In the genomic region with DNA sequence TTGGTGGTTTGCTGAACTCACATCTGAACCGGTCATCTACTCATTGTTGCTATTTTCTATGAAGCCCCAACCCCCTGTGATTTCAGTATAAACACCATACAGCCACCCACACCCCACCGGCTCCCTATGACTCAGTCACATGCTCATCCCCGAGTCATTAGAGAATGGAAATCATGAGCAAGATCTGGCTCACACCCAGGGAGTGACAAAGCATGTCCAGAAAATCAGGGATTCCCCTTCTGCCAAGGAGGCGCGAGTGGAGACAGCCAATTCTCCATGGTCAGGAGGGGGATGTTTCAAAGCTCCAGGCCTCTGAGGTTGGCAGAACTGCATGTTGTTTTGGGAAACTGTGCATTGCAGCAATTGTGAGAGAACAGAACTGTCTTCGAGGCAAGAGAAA, we compare ENCODE assay signal across 9 cellular contexts.
A peak's percentile ranks its signal among the peaks of the same experiment; 100 is the strongest.
DNase-seq lines count a peak whose midpoint lies in the region; ATAC-seq, FAIRE-seq and TF ChIP-seq lines count a peak whose summit lies in the region.
"Had no signal": no experiment of that assay in that cellular context is flagged by ENCODE, and none has a peak within 500 bp of the region (broad histone marks: within the 10 kb centered on the region; RNA-seq: fewer than 3 reads in every experiment).

No MANE protein-coding gene starts in this region.

- no peaks in the 10 kb centered on the region for H3K4me1 ChIP-seq in pancreas

- no peaks in the 10 kb centered on the region for H3K9me3 ChIP-seq in pancreas

- no peak overlapping the region for H3K27ac ChIP-seq in pancreas

- H3K27me3 ChIP-seq in pancreas, result no peaks in the 10 kb centered on the region

- no peak overlapping the region for H3K4me3 ChIP-seq in pancreas

- ATAC-seq in pancreas, result peak in 3 of 4 donors; percentile 58 to 69 (median 60)
- ATAC-seq in HG03025 (IDR thresholded peaks at IDR 0.05; ENCODE audit: low FRiP score, unreplicated experiment), result no peak
- no peak for ATAC-seq in GM18511 (IDR thresholded peaks at IDR 0.05; ENCODE audit: unreplicated experiment)

- no peak for TF ChIP-seq CTCF in pancreas (IDR thresholded peaks at IDR 0.05)

- FAIRE-seq in pancreas (lab: Jason Lieb, UNC), result no peak
- FAIRE-seq: GM12892 had no signal

- intact Hi-C loops in pancreas (cut with DNase I), result no loop called here

- in situ Hi-C loops in Caki2 (cut with HindIII; ENCODE audit: low pct_unique_long_range_greater_than_20kb, low sequenced_read_pairs), result no loop called here

- H3K36me3 ChIP-seq in pancreas, result no peaks in the 10 kb centered on the region

- 64 to 69% methylated on average over 6 of the region's 6 CpGs for WGBS in pancreas, 2 donors

- DNase-seq in Caki2 (ENCODE audit: low read depth) (peak; percentile 94), NCI-H2196 treated with DMSO at 0.1 percent for 48 hours (lab: John Stamatoyannopoulos, UW; ENCODE audit: unreplicated experiment) (peak; percentile 27), fibroblast of gingiva (ENCODE audit: low read depth) (peak; percentile 100), pancreas (peak in 4 of 6 donors; percentile 20 to 44 (median 34)), MV-4-11 (lab: John Stamatoyannopoulos, UW) (no peak), HuH-7 (ENCODE audit: low spot score) (no peak)

Comparison
In these comparisons a context has a peak if more than half of its experiments do, and no peak if none do; other contexts are left out.
1. DNase-seq: peak in Caki2 (single experiment), NCI-H2196 treated with DMSO at 0.1 percent for 48 hours (single experiment), fibroblast of gingiva (single experiment) and pancreas (4 of 6); none in MV-4-11 (single experiment) and HuH-7 (single experiment).
2. ATAC-seq: peak in pancreas (3 of 4); none in HG03025 (single experiment) and GM18511 (single experiment).